7 cellular contexts compared by ENCODE assay signal in genomic region chr5:140557965-140558364, GRCh38. TPM values are rescaled to one million over a fixed set of nuclear protein-coding genes. Genes with fewer than 3 reads are reported as not detected.
A peak's percentile ranks its signal among the peaks of the same experiment; 100 is the strongest.
DNase-seq lines count a peak whose midpoint lies in the region; ATAC-seq and TF ChIP-seq lines count a peak whose summit lies in the region.

No MANE protein-coding gene starts in this region.

- peaks cover 13% of the 10 kb centered on the region for H3K4me1 ChIP-seq in HUES48 (ENCODE audit: control insufficient read depth, insufficient read depth, low read length)
- H3K4me1 ChIP-seq in stomach, result peaks cover 17 to 64% (median 51%) of the 10 kb centered on the region in 4 donors

- intact Hi-C loops in activated CD8-positive, alpha-beta T cell treated with anti-CD3 and anti-CD28 coated beads for 36 hours (cut with micrococcal nuclease), result loop anchor here (5.0 kb wide), 1 partner anchor 74 kb away; the partner anchor contains the start of gene CD14
- intact Hi-C loops in stomach (cut with DNase I; ENCODE audit: low total_unique reads), result no loop called here

- H3K4me3 ChIP-seq in HUES48 (ENCODE audit: low read depth, low read length) (peak overlapping the region; percentile 97), stomach (peak overlapping the region in 1 of 4 donors; percentile 82), foreskin fibroblast (ENCODE audit: low read depth in 1 of 2, low read length in 2 of 2) (no peak overlapping the region)

- no peaks in the 10 kb centered on the region for H3K9me3 ChIP-seq in HUES48 (ENCODE audit: control insufficient read depth, insufficient read depth, low read length)
- no peaks in the 10 kb centered on the region for H3K9me3 ChIP-seq in stomach

- peak overlapping the region; percentile 81 for H3K4me3 Mint-ChIP-seq in activated CD8-positive, alpha-beta T cell treated with anti-CD3 and anti-CD28 coated beads for 36 hours
- H3K4me3 Mint-ChIP-seq in immature natural killer cell, result peak overlapping the region; percentile 83 to 94 (median 90)

- H3K27me3 ChIP-seq in HUES48 (ENCODE audit: control insufficient read depth, insufficient read depth, low read length), result no peaks in the 10 kb centered on the region
- H3K27me3 ChIP-seq in stomach, result no peaks in the 10 kb centered on the region

- no peak for DNase-seq in activated CD8-positive, alpha-beta T cell treated with anti-CD3 and anti-CD28 coated beads for 36 hours
- no peak for DNase-seq in immature natural killer cell
- DNase-seq in stomach, result no peak
- DNase-seq in foreskin fibroblast, result no peak
- DNase-seq in DMS153 treated with DMSO at 0.1 percent for 48 hours (lab: John Stamatoyannopoulos, UW; ENCODE audit: unreplicated experiment), result no peak

- peaks cover 27% of the 10 kb centered on the region for H3K36me3 ChIP-seq in HUES48 (ENCODE audit: control insufficient read depth, insufficient read depth, low read length)
- H3K36me3 ChIP-seq in stomach, result peaks cover 6 to 37% (median 30%) of the 10 kb centered on the region in 4 donors

- no peak for TF ChIP-seq POLR2A in stomach (IDR thresholded peaks at IDR 0.05)

- H3K36me3 Mint-ChIP-seq in activated CD8-positive, alpha-beta T cell treated with anti-CD3 and anti-CD28 coated beads for 36 hours (ENCODE audit: low read depth), result peaks cover 35% of the 10 kb centered on the region
- peaks cover 4% of the 10 kb centered on the region in 3 donors for H3K36me3 Mint-ChIP-seq in immature natural killer cell

- peak overlapping the region; percentile 86 for H3K27ac ChIP-seq in HUES48 (ENCODE audit: low read depth, low read length)
- peak overlapping the region; percentile 92 to 98 (median 94) for H3K27ac ChIP-seq in stomach

- no peaks in the 10 kb centered on the region for H3K9me3 Mint-ChIP-seq in activated CD8-positive, alpha-beta T cell treated with anti-CD3 and anti-CD28 coated beads for 36 hours
- no peaks in the 10 kb centered on the region for H3K9me3 Mint-ChIP-seq in immature natural killer cell

- ATAC-seq in activated CD8-positive, alpha-beta T cell treated with anti-CD3 and anti-CD28 coated beads for 36 hours, result no peak
- no peak for ATAC-seq in GM18517 (IDR thresholded peaks at IDR 0.05; ENCODE audit: unreplicated experiment)

- no peak overlapping the region for H3K9ac ChIP-seq in HUES48 (ENCODE audit: low read depth, low read length)

- WGBS in stomach, 5 donors, result 75 to 89% (median 85%) methylated on average over 3 of the region's 3 CpGs

- POLR2A ChIA-PET in activated CD8-positive, alpha-beta T cell treated with anti-CD3 and anti-CD28 coated beads for 36 hours (lab: Charles Lee), result interaction anchor here (0.6 to 1.4 kb wide), 8 partner anchors 10 to 157 kb away, joined by 3 to 22 read pairs (median 3); partner anchors contain the start of genes ANKHD1, EIF4EBP3, IK and NDUFA2

- CTCF ChIA-PET in activated CD8-positive, alpha-beta T cell treated with anti-CD3 and anti-CD28 coated beads for 36 hours (lab: Charles Lee), result interaction anchor here (1.1 to 2.4 kb wide), 3 partner anchors 10 to 206 kb away, joined by 3 to 15 read pairs (median 6); partner anchors contain the start of gene EIF4EBP3

- H3K4me1 Mint-ChIP-seq in activated CD8-positive, alpha-beta T cell treated with anti-CD3 and anti-CD28 coated beads for 36 hours (ENCODE audit: low read depth), result peaks cover 42% of the 10 kb centered on the region
- peaks cover 49 to 55% of the 10 kb centered on the region in 2 donors for H3K4me1 Mint-ChIP-seq in immature natural killer cell

- no peak for TF ChIP-seq EP300 in stomach (IDR thresholded peaks at IDR 0.05)

- peak overlapping the region; percentile 89 for H3K27ac Mint-ChIP-seq in activated CD8-positive, alpha-beta T cell treated with anti-CD3 and anti-CD28 coated beads for 36 hours
- H3K27ac Mint-ChIP-seq in immature natural killer cell, result peak overlapping the region; percentile 88 to 99 (median 96)

- H3K27me3 Mint-ChIP-seq in activated CD8-positive, alpha-beta T cell treated with anti-CD3 and anti-CD28 coated beads for 36 hours, result no peaks in the 10 kb centered on the region
- H3K27me3 Mint-ChIP-seq in immature natural killer cell (ENCODE audit: low read depth in 3 of 3), result peaks cover 6 to 14% (median 8%) of the 10 kb centered on the region in 3 donors

- TF ChIP-seq CTCF in activated CD8-positive, alpha-beta T cell treated with anti-CD3 and anti-CD28 coated beads for 36 hours (IDR thresholded peaks at IDR 0.05), result no peak
- TF ChIP-seq CTCF in stomach (IDR thresholded peaks at IDR 0.05) (no peak), foreskin fibroblast (IDR thresholded peaks at IDR 0.05; ENCODE audit: low read depth, low read length) (no peak)

RNA-seq across cellular contexts. Expression of gene SRA1, which starts 0.7 kb away (rescaled TPM):
- total RNA-seq in activated CD8-positive, alpha-beta T cell treated with anti-CD3 and anti-CD28 coated beads for 36 hours, result 10 to 100 TPM; 47.8 to 49.5 TPM
- 10 to 100 TPM; 44.5 to 77.4 (median 55.7) TPM for polyA plus RNA-seq in immature natural killer cell
- 10 to 100 TPM in 3 of 5 donors, 1 to 10 TPM in 1, not detected in 1; 1.8 to 26.8 (median 22.9) TPM for total RNA-seq in stomach
- 10 to 100 TPM; 37.7 to 51.0 (median 39.7) TPM for polyA plus RNA-seq in stomach

RNA-seq across cellular contexts. Expression of gene APBB3, which starts 6.4 kb away (rescaled TPM):
- total RNA-seq in activated CD8-positive, alpha-beta T cell treated with anti-CD3 and anti-CD28 coated beads for 36 hours, result 10 to 100 TPM; 24.9 TPM
- polyA plus RNA-seq in immature natural killer cell (1 to 10 TPM in 2 of 3 donors, under 1 TPM in 1; 0.94 to 3.5 (median 3.0) TPM), stomach (10 to 100 TPM in 2 of 3 donors, 1 to 10 TPM in 1; 9.8 to 29.8 (median 11.0) TPM)
- 10 to 100 TPM in 3 of 5 donors, 1 to 10 TPM in 2; 5.4 to 40.8 (median 22.4) TPM for total RNA-seq in stomach

RNA-seq across cellular contexts. Expression of gene SLC35A4, which starts 6.7 kb away (rescaled TPM):
- total RNA-seq in activated CD8-positive, alpha-beta T cell treated with anti-CD3 and anti-CD28 coated beads for 36 hours, result 10 to 100 TPM; 72.9 to 73.6 TPM
- polyA plus RNA-seq in immature natural killer cell, result 100 to 1,000 TPM in 2 of 3 donors, 10 to 100 TPM in 1; 73.3 to 134 (median 131) TPM
- 10 to 100 TPM; 11.4 to 62.0 (median 43.0) TPM for total RNA-seq in stomach
- polyA plus RNA-seq in stomach, result 10 to 100 TPM; 30.4 to 47.7 (median 41.7) TPM

RNA-seq across cellular contexts. Expression of gene EIF4EBP3, which starts 10.5 kb away (rescaled TPM):
- total RNA-seq in activated CD8-positive, alpha-beta T cell treated with anti-CD3 and anti-CD28 coated beads for 36 hours, result 10 to 100 TPM; 19.6 to 20.3 TPM
- polyA plus RNA-seq in immature natural killer cell (10 to 100 TPM; 12.1 to 38.3 (median 15.4) TPM), stomach (10 to 100 TPM; 66.1 to 90.9 (median 80.2) TPM)
- 10 to 100 TPM in 1 of 5 donors, 1 to 10 TPM in 4; 2.7 to 15.1 (median 8.1) TPM for total RNA-seq in stomach
